Comparison of ENCODE assay signal across 8 cellular contexts in the genomic region with DNA sequence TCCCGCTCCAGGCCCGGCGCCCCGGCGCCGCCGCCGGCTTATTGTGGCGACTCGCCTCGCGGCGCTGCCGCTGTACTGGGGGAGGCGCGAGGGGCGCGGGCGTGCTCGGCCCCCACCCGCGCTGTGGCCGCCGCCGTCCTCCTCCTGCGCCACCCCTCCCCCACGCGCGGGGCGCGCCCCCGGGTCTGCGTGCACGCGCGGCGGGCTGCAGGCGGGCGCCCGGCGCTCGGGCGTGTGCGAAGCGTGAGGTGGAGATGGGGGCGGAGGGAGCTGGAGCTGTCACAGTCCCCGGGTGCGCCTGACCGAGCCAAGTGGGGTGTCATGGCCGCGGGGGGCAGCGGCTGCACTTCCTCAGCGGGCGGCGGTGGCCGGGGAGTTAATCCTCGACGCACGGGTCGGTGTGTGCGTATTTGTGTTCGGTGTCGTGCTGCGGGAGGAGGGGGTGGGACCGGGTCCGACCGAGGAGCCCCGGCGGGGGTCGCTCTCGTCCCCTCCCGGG.
A peak's percentile ranks its signal among the peaks of the same experiment; 100 is the strongest.
DNase-seq lines count a peak whose midpoint lies in the region; ATAC-seq lines count a peak whose summit lies in the region.

No MANE protein-coding gene starts in this region.

- peak; percentile 82 for DNase-seq in 8988T
- DNase-seq in NCI-H2171 (lab: John Stamatoyannopoulos, UW), result peak; percentile 56
- DNase-seq in activated CD4-positive, alpha-beta T cell treated with anti-CD3 and anti-CD28 coated beads for 24 hours (ENCODE audit: low read depth in 2 of 2), result peak; percentile 76 to 80
- peak; percentile 91 for DNase-seq in left kidney (ENCODE audit: low read depth, low spot score)
- DNase-seq in stimulated activated CD4-positive, alpha-beta T cell treated with anti-CD3 and anti-CD28 coated beads, Interleukin-1b, Interleukin-23, amount 100 ng/mL, for 4 hours (ENCODE audit: low read depth in 2 of 2), result peak; percentile 82 to 83

- ATAC-seq in GM18502 (IDR thresholded peaks at IDR 0.05; ENCODE audit: poor library complexity, unreplicated experiment) (peak; percentile 62), HG02943 (IDR thresholded peaks at IDR 0.05; ENCODE audit: low read depth, unreplicated experiment) (peak; percentile 55)

- H3K27ac ChIP-seq in cingulate gyrus (ENCODE audit: low read depth, low read length), result peak overlapping the region; percentile 92

Comparison
In these comparisons a context has a peak if more than half of its experiments do, and no peak if none do; other contexts are left out.
1. Peak in every context shown above with its lines: DNase-seq, ATAC-seq and H3K27ac ChIP-seq.